ENCODE assay signal across 16 cellular contexts in the genomic region with DNA sequence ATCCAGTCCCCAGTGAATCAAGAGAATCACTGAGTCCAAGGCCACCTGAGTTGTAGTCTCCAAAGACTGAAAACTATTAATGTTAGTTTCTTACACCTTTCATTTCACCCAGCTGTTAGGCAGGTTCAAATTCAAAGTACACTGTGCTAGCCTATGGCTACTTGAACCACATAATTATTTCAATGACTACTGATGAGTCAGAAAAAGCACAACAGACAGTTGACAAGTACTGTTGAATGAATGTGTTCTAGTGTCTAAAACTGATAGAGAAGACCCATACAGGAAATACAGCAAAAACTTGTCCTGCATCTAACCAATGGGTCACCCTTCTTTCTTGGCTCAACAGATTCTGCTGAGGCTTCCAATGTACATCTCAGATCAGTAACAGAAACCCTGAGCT.
DNase-seq lines count a peak whose midpoint lies in the region; ATAC-seq and TF ChIP-seq lines count a peak whose summit lies in the region.
"Had no signal": no experiment of that assay in that cellular context is flagged by ENCODE, and none has a peak within 500 bp of the region (broad histone marks: within the 10 kb centered on the region; RNA-seq: fewer than 3 reads in every experiment).

No MANE protein-coding gene starts in this region.

- H3K9me3 Mint-ChIP-seq in activated CD4-positive, alpha-beta T cell treated with anti-CD3 and anti-CD28 coated beads for 36 hours (ENCODE audit: low read depth), result no peaks in the 10 kb centered on the region
- H3K9me3 Mint-ChIP-seq in activated CD4-positive, alpha-beta T cell treated with anti-CD3 and anti-CD28 coated beads, Interleukin-2, amount 10 ng/mL, durations not matched to agents 7 days and 5 days, result no peaks in the 10 kb centered on the region
- H3K9me3 Mint-ChIP-seq: CD8-positive, alpha-beta memory T cell; HFFc6 had no signal

- no peaks in the 10 kb centered on the region for H3K4me1 Mint-ChIP-seq in activated CD4-positive, alpha-beta T cell treated with anti-CD3 and anti-CD28 coated beads for 36 hours
- peaks cover 5% of the 10 kb centered on the region for H3K4me1 Mint-ChIP-seq in activated CD4-positive, alpha-beta T cell treated with anti-CD3 and anti-CD28 coated beads, Interleukin-2, amount 10 ng/mL, durations not matched to agents 7 days and 5 days
- H3K4me1 Mint-ChIP-seq in T-helper 17 cell, result no peaks in the 10 kb centered on the region
- H3K4me1 Mint-ChIP-seq: CD8-positive, alpha-beta memory T cell had no signal

- H3K4me2 ChIP-seq in PC-3 (ENCODE audit: low read length), result no peak overlapping the region
- H3K4me2 ChIP-seq in hepatocyte, result no peak overlapping the region
- H3K4me2 ChIP-seq: BLaER1 had no signal

- H3K79me2 ChIP-seq in PC-3 (ENCODE audit: low read length) (no peaks in the 10 kb centered on the region), hepatocyte (no peaks in the 10 kb centered on the region)

- H3K9me2 ChIP-seq in PC-3 (replicated peaks; ENCODE audit: low read length), result no peaks in the 10 kb centered on the region
- no peaks in the 10 kb centered on the region for H3K9me2 ChIP-seq in hepatocyte (replicated peaks; ENCODE audit: insufficient read depth)

- H3K9ac ChIP-seq in PC-3 (ENCODE audit: low read length), result no peak overlapping the region
- H3K9ac ChIP-seq: BLaER1 had no signal

- TF ChIP-seq CTCF in PC-3 (conservative IDR thresholded peaks at IDR 0.05; ENCODE audit: low read depth, low read length), result no peak
- TF ChIP-seq CTCF in hepatocyte (IDR thresholded peaks at IDR 0.05; ENCODE audit: poor library complexity), result no peak

- no peak for DNase-seq in activated CD4-positive, alpha-beta T cell treated with anti-CD3 and anti-CD28 coated beads for 36 hours
- no peak for DNase-seq in activated CD4-positive, alpha-beta T cell treated with anti-CD3 and anti-CD28 coated beads, Interleukin-2, amount 10 ng/mL, durations not matched to agents 7 days and 5 days
- DNase-seq in PC-3, result peak; percentile 16
- DNase-seq in hepatocyte (ENCODE audit: low spot score), result no peak
- DNase-seq in posterior cingulate gyrus, result no peak
- DNase-seq in T-helper 17 cell, result no peak
- DNase-seq: 8988T; AML-193; CD8-positive, alpha-beta memory T cell; DMS79; EL; HFFc6 had no signal

- H4K20me1 ChIP-seq in PC-3 (ENCODE audit: low read length), result no peaks in the 10 kb centered on the region
- H4K20me1 ChIP-seq in hepatocyte (ENCODE audit: insufficient read depth, poor library complexity, severe bottlenecking), result no peaks in the 10 kb centered on the region
- H4K20me1 ChIP-seq: BLaER1 had no signal

- no peaks in the 10 kb centered on the region for H3F3A ChIP-seq in PC-3 (ENCODE audit: low read length, unreplicated experiment)

- BruUV-seq in PC-3 (replicated peaks; lab: Mats Ljungman, UMichigan), result no TSS peak

- CTCF ChIA-PET in activated CD4-positive, alpha-beta T cell treated with anti-CD3 and anti-CD28 coated beads for 36 hours (lab: Charles Lee), result no interaction called here
- CTCF ChIA-PET in activated CD4-positive, alpha-beta T cell treated with anti-CD3 and anti-CD28 coated beads, Interleukin-2, amount 10 ng/mL, durations not matched to agents 7 days and 5 days (lab: Charles Lee), result no interaction called here
- CTCF ChIA-PET in PC-3 (lab: Charles Lee), result no interaction called here

- peak; percentile 33 for ATAC-seq in activated CD4-positive, alpha-beta T cell treated with anti-CD3 and anti-CD28 coated beads for 36 hours
- ATAC-seq in PC-3 (no peak), esophagus mucosa (peak; percentile 65), T-helper 17 cell (no peak)
- ATAC-seq: HepG2 had no signal

- POLR2A ChIA-PET in activated CD4-positive, alpha-beta T cell treated with anti-CD3 and anti-CD28 coated beads for 36 hours (lab: Charles Lee), result no interaction called here
- POLR2A ChIA-PET in activated CD4-positive, alpha-beta T cell treated with anti-CD3 and anti-CD28 coated beads, Interleukin-2, amount 10 ng/mL, durations not matched to agents 7 days and 5 days (lab: Charles Lee), result no interaction called here
- POLR2A ChIA-PET in PC-3 (lab: Charles Lee; ENCODE audit: unreplicated experiment), result no interaction called here

- H3K4me3 ChIP-seq in PC-3 (ENCODE audit: low read length), result no peak overlapping the region
- no peak overlapping the region for H3K4me3 ChIP-seq in hepatocyte
- H3K4me3 ChIP-seq: BLaER1, HAP-1 had no signal

- H3K9me3 ChIP-seq in PC-3 (ENCODE audit: low read length) (no peaks in the 10 kb centered on the region), hepatocyte (ENCODE audit: low read depth) (no peaks in the 10 kb centered on the region), T-helper 17 cell (ENCODE audit: control insufficient read depth, low read length, poor library complexity, severe bottlenecking) (no peaks in the 10 kb centered on the region)
- H3K9me3 ChIP-seq: BLaER1, HAP-1 had no signal

- no peaks in the 10 kb centered on the region for H3K27me3 ChIP-seq in PC-3 (ENCODE audit: low read length)
- no peaks in the 10 kb centered on the region for H3K27me3 ChIP-seq in hepatocyte
- H3K27me3 ChIP-seq: BLaER1 had no signal

- H3K4me3 Mint-ChIP-seq in activated CD4-positive, alpha-beta T cell treated with anti-CD3 and anti-CD28 coated beads for 36 hours, result no peak overlapping the region
- H3K4me3 Mint-ChIP-seq in activated CD4-positive, alpha-beta T cell treated with anti-CD3 and anti-CD28 coated beads, Interleukin-2, amount 10 ng/mL, durations not matched to agents 7 days and 5 days, result no peak overlapping the region
- no peak overlapping the region for H3K4me3 Mint-ChIP-seq in T-helper 17 cell
- H3K4me3 Mint-ChIP-seq: HFFc6 had no signal

- intact Hi-C loops in activated CD4-positive, alpha-beta T cell treated with anti-CD3 and anti-CD28 coated beads for 36 hours (cut with DNase I, micrococcal nuclease), result loop anchor here in 1 of 2 experiments (10.0 kb wide), 1 partner anchor 161 kb away; the partner anchor contains the start of gene MYO5B
- intact Hi-C loops in PC-3 (cut with micrococcal nuclease), result no loop called here
- intact Hi-C loops in posterior cingulate gyrus (cut with DNase I), result no loop called here

- no peaks in the 10 kb centered on the region for H3K36me3 Mint-ChIP-seq in activated CD4-positive, alpha-beta T cell treated with anti-CD3 and anti-CD28 coated beads for 36 hours (ENCODE audit: low read depth)
- H3K36me3 Mint-ChIP-seq in activated CD4-positive, alpha-beta T cell treated with anti-CD3 and anti-CD28 coated beads, Interleukin-2, amount 10 ng/mL, durations not matched to agents 7 days and 5 days (ENCODE audit: low read depth), result no peaks in the 10 kb centered on the region
- H3K36me3 Mint-ChIP-seq in T-helper 17 cell (ENCODE audit: low read depth), result peaks cover 3% of the 10 kb centered on the region

- H3K27ac Mint-ChIP-seq in activated CD4-positive, alpha-beta T cell treated with anti-CD3 and anti-CD28 coated beads for 36 hours, result no peak overlapping the region
- H3K27ac Mint-ChIP-seq in activated CD4-positive, alpha-beta T cell treated with anti-CD3 and anti-CD28 coated beads, Interleukin-2, amount 10 ng/mL, durations not matched to agents 7 days and 5 days, result no peak overlapping the region
- H3K27ac Mint-ChIP-seq in T-helper 17 cell, result no peak overlapping the region
- H3K27ac Mint-ChIP-seq: CD8-positive, alpha-beta memory T cell; HFFc6 had no signal

- H3K36me3 ChIP-seq in PC-3 (ENCODE audit: low read depth, low read length) (no peaks in the 10 kb centered on the region), hepatocyte (replicated peaks; ENCODE audit: insufficient read depth, low read depth) (no peaks in the 10 kb centered on the region)
- H3K36me3 ChIP-seq: BLaER1, HAP-1 had no signal

- H3K27ac ChIP-seq in PC-3 (ENCODE audit: low read length) (no peak overlapping the region), hepatocyte (no peak overlapping the region)
- H3K27ac ChIP-seq: BLaER1 had no signal

- H3K4me1 ChIP-seq in PC-3 (ENCODE audit: insufficient read depth, low read length), result no peaks in the 10 kb centered on the region
- no peaks in the 10 kb centered on the region for H3K4me1 ChIP-seq in hepatocyte (ENCODE audit: insufficient read depth)
- H3K4me1 ChIP-seq: BLaER1, HAP-1 had no signal

- peaks cover 4% of the 10 kb centered on the region for H3K27me3 Mint-ChIP-seq in activated CD4-positive, alpha-beta T cell treated with anti-CD3 and anti-CD28 coated beads for 36 hours
- H3K27me3 Mint-ChIP-seq in activated CD4-positive, alpha-beta T cell treated with anti-CD3 and anti-CD28 coated beads, Interleukin-2, amount 10 ng/mL, durations not matched to agents 7 days and 5 days, result peaks cover 25% of the 10 kb centered on the region
- peaks cover 69% of the 10 kb centered on the region for H3K27me3 Mint-ChIP-seq in T-helper 17 cell

- H2AFZ ChIP-seq in PC-3 (ENCODE audit: low read length), result no peak overlapping the region
- H2AFZ ChIP-seq in hepatocyte, result no peak overlapping the region

Comparison
In these comparisons a context has a peak if more than half of its experiments do, and no peak if none do; other contexts are left out.
1. ATAC-seq: peak in activated CD4-positive, alpha-beta T cell treated with anti-CD3 and anti-CD28 coated beads for 36 hours (single experiment) and esophagus mucosa (single experiment); none in PC-3 (single experiment) and T-helper 17 cell (single experiment).